ENCODE assay signal across 21 cellular contexts in the genomic region with DNA sequence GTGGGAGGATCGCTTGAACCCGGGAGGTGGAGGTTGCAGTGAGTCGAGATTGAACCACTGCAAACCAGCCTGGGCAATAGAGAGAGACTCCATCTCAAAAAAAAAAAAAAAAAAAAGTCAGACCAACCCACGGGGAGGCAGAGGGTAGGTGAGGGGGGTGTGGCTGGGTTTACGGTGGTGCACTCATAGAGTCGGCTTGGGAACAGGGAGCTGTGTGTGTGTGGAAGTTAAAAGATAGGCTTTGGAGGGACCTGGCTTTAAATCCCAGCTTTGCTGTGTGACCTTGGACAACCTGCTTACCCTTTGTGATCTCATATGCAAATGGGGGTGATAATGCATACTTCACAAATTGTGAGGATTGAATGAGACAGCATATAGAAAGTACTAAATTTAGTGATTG. TPM values are rescaled to one million over a fixed set of nuclear protein-coding genes. Genes with fewer than 3 reads are reported as not detected.
DNase-seq lines count a peak whose midpoint lies in the region; ATAC-seq and TF ChIP-seq lines count a peak whose summit lies in the region.
"Had no signal": no experiment of that assay in that cellular context is flagged by ENCODE, and none has a peak within 500 bp of the region (broad histone marks: within the 10 kb centered on the region; RNA-seq: fewer than 3 reads in every experiment).

No MANE protein-coding gene starts in this region.

- DNase-seq in RPMI8226 (peak; percentile 48), islet precursor cell (peak; percentile 24), left ventricle myocardium superior (no peak)
- DNase-seq in activated CD4-positive, alpha-beta T cell treated with anti-CD3 and anti-CD28 coated beads, Interleukin-2, amount 50 U/mL, for 4 hours: no peak
- DNase-seq in stimulated activated CD4-positive, alpha-beta T cell treated with anti-CD3 and anti-CD28 coated beads, Interleukin-15, amount 100 ng/mL, for 24 hours: no peak
- DNase-seq: C1 segment of cervical spinal cord; Calu3; CD4-positive, alpha-beta memory T cell; COR-L47; DMS53; DMS79 treated with DMSO at 0.1 percent for 48 hours; GF-D8; GM23248; H9 had no signal

- no peaks in the 10 kb centered on the region for H3K27me3 Mint-ChIP-seq in stimulated activated memory B cell treated with anti-CD40 and anti-IgM and Interleukin-4, amounts not matched to agents 10 μg/mL and 1 μg/mL and 100 μg/mL, for 72 hours

- no peaks in the 10 kb centered on the region for H3K36me3 Mint-ChIP-seq in stimulated activated memory B cell treated with anti-CD40 and anti-IgM and Interleukin-4, amounts not matched to agents 10 μg/mL and 1 μg/mL and 100 μg/mL, for 72 hours
- H3K36me3 Mint-ChIP-seq: CD4-positive, alpha-beta memory T cell had no signal

- H3K4me1 Mint-ChIP-seq in stimulated activated memory B cell treated with anti-CD40 and anti-IgM and Interleukin-4, amounts not matched to agents 10 μg/mL and 1 μg/mL and 100 μg/mL, for 72 hours: peaks cover 44% of the 10 kb centered on the region
- H3K4me1 Mint-ChIP-seq: CD4-positive, alpha-beta memory T cell had no signal

- no peak overlapping the region for H3K4me3 Mint-ChIP-seq in stimulated activated memory B cell treated with anti-CD40 and anti-IgM and Interleukin-4, amounts not matched to agents 10 μg/mL and 1 μg/mL and 100 μg/mL, for 72 hours
- H3K4me3 Mint-ChIP-seq: CD4-positive, alpha-beta memory T cell; H9 had no signal

- H3K36me3 ChIP-seq in HEK293 (ENCODE audit: control insufficient read depth in 2 of 2, insufficient read depth in 1 of 2, low read length in 2 of 2): no peaks in the 10 kb centered on the region

- CTCF ChIA-PET in HEK293 (lab: Yijun Ruan, JAX): interaction anchor here (0.5 to 4.7 kb wide), 6 partner anchors 22 to 202 kb away, joined by 3 to 27 read pairs (median 4); no protein-coding TSS in a partner anchor

- POLR2A ChIA-PET in HEK293 (lab: Yijun Ruan, JAX): no interaction called here

- peak overlapping the region; percentile 67 for H3K27ac Mint-ChIP-seq in stimulated activated memory B cell treated with anti-CD40 and anti-IgM and Interleukin-4, amounts not matched to agents 10 μg/mL and 1 μg/mL and 100 μg/mL, for 72 hours
- H3K27ac Mint-ChIP-seq: CD4-positive, alpha-beta memory T cell; H9 had no signal

- peaks cover 10% of the 10 kb centered on the region for H3K4me1 ChIP-seq in HEK293 (ENCODE audit: control insufficient read depth, insufficient read depth, low read length)

- H3K27ac ChIP-seq in HEK293 (ENCODE audit: extremely low read depth, low read depth, low read length): no peak overlapping the region
- H3K27ac ChIP-seq: GM23248 had no signal

- no peak overlapping the region for H3K4me3 ChIP-seq in HEK293 (ENCODE audit: low read depth, low read length)
- H3K4me3 ChIP-seq: GM23248 had no signal

- H3K9me3 ChIP-seq in HEK293 (ENCODE audit: control insufficient read depth, insufficient read depth, low read depth, low read length): no peaks in the 10 kb centered on the region

- intact Hi-C loops in left ventricle myocardium superior (cut with micrococcal nuclease): no loop called here

- no peak for ATAC-seq in stimulated activated memory B cell treated with anti-CD40 and anti-IgM and Interleukin-4, amounts not matched to agents 10 μg/mL and 1 μg/mL and 100 μg/mL, for 72 hours
- no peak for ATAC-seq in left ventricle myocardium superior

- H3K9me3 Mint-ChIP-seq in stimulated activated memory B cell treated with anti-CD40 and anti-IgM and Interleukin-4, amounts not matched to agents 10 μg/mL and 1 μg/mL and 100 μg/mL, for 72 hours: peaks cover 9% of the 10 kb centered on the region

- no peak for TF ChIP-seq CTCF in HEK293 (tag by site-specific recombination; IDR thresholded peaks at IDR 0.05)

TF ChIP-seq in HEK293, 187 proteins besides CTCF, POLR2A, EP300 and RAD21:
- TF ChIP-seq ZNF362 (tag by site-specific recombination; IDR thresholded peaks at IDR 0.05): peak; percentile 70; the same call in 1 of the 2 replicates
- no peak for TF ChIP-seq ZNF404 (tag by site-specific recombination; IDR thresholded peaks at IDR 0.05)
- TF ChIP-seq ZFHX2 (tag by site-specific recombination; conservative IDR thresholded peaks at IDR 0.05): peak; percentile 44; the same call in 1 of the 2 replicates
- TF ChIP-seq EGR2 (tag by site-specific recombination; IDR thresholded peaks at IDR 0.05; ENCODE audit: low read depth): peak; percentile 39; the same call in 1 of the 2 replicates
- 0 out of 2 replicates have a peak, but pooled peaks have one; percentile 38 for TF ChIP-seq KLF9 (tag by site-specific recombination; IDR thresholded peaks at IDR 0.05; ENCODE audit: low read depth)
- no peak for TF ChIP-seq OSR2 (tag by site-specific recombination; IDR thresholded peaks at IDR 0.05)
- TF ChIP-seq ZNF843 (tag by site-specific recombination; IDR thresholded peaks at IDR 0.05): no peak
- TF ChIP-seq, protein P1, sequence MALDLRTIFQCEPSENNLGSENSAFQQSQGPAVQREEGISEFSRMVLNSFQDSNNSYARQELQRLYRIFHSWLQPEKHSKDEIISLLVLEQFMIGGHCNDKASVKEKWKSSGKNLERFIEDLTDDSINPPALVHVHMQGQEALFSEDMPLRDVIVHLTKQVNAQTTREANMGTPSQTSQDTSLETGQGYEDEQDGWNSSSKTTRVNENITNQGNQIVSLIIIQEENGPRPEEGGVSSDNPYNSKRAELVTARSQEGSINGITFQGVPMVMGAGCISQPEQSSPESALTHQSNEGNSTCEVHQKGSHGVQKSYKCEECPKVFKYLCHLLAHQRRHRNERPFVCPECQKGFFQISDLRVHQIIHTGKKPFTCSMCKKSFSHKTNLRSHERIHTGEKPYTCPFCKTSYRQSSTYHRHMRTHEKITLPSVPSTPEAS (tag by site-specific recombination; IDR thresholded peaks at IDR 0.05): no peak

RNA-seq across cellular contexts. Expression of gene ISLR2, which starts 10.0 kb away (rescaled TPM):
- total RNA-seq in left ventricle myocardium superior: 2.2 TPM
- total RNA-seq: A172; Calu3; CD4-positive, alpha-beta memory T cell; Daoy; G401; GM23248; H4 had no signal

RNA-seq across cellular contexts. Expression of gene GOLGA6A, which starts 38.1 kb away (rescaled TPM):
- not detected for total RNA-seq in left ventricle myocardium superior
- total RNA-seq: A172, A673, Calu3, Daoy, G401, GM23248, H4 had no signal

RNA-seq across cellular contexts. Expression of gene ISLR, which starts 53.1 kb away (rescaled TPM):
- 11.1 TPM for total RNA-seq in left ventricle myocardium superior
- total RNA-seq: Calu3; CD4-positive, alpha-beta memory T cell had no signal

Comparison
In these comparisons a context has a peak if more than half of its experiments do, and no peak if none do; other contexts are left out.
1. DNase-seq: peak in RPMI8226 (single experiment) and islet precursor cell (single experiment); none in activated CD4-positive, alpha-beta T cell treated with anti-CD3 and anti-CD28 coated beads, Interleukin-2, amount 50 U/mL, for 4 hours (0 of 2), left ventricle myocardium superior (single experiment) and stimulated activated CD4-positive, alpha-beta T cell treated with anti-CD3 and anti-CD28 coated beads, Interleukin-15, amount 100 ng/mL, for 24 hours (single experiment).